ENCODE assay signal across 14 cellular contexts in genomic region chr2:54239427-54239826, GRCh38. TPM values are rescaled to one million over a fixed set of nuclear protein-coding genes. Genes with fewer than 3 reads are reported as not detected.
A peak's percentile ranks its signal among the peaks of the same experiment; 100 is the strongest.
DNase-seq lines count a peak whose midpoint lies in the region; TF ChIP-seq lines count a peak whose summit lies in the region.
"Had no signal": no experiment of that assay in that cellular context is flagged by ENCODE, and none has a peak within 500 bp of the region (broad histone marks: within the 10 kb centered on the region; RNA-seq: fewer than 3 reads in every experiment).

No MANE protein-coding gene starts in this region.

- no peaks in the 10 kb centered on the region for H3K27me3 Mint-ChIP-seq in mesothelial cell of epicardium (ENCODE audit: low read depth)
- H3K27me3 Mint-ChIP-seq: activated CD8-positive, alpha-beta T cell treated with anti-CD3 and anti-CD28 coated beads for 36 hours; effector memory CD8-positive, alpha-beta T cell had no signal

- CTCF ChIA-PET in BJ (lab: Yijun Ruan, JAX), result interaction anchor here (1.0 to 1.3 kb wide), 2 partner anchors 10 to 129 kb away, joined by 3 to 4 read pairs; no protein-coding TSS in a partner anchor

- H3K4me1 Mint-ChIP-seq in mesothelial cell of epicardium, result no peaks in the 10 kb centered on the region

- POLR2A ChIA-PET in BJ (lab: Charles Lee), result interaction anchor here (0.6 kb wide), 1 partner anchor 27 kb away, joined by 4 read pairs; no protein-coding TSS in a partner anchor

- H3K27me3 ChIP-seq in BJ (ENCODE audit: control insufficient read depth, insufficient read depth, low read length), result no peaks in the 10 kb centered on the region
- H3K27me3 ChIP-seq: vagina had no signal

- peaks cover 6% of the 10 kb centered on the region for H3K36me3 Mint-ChIP-seq in mesothelial cell of epicardium

- H3K4me3 ChIP-seq in BJ (ENCODE audit: low read depth, low read length) (no peak overlapping the region), cardiac fibroblast (replicated peaks in 1 of 2; ENCODE audit: low read depth in 2 of 2, low read length in 2 of 2) (no peak overlapping the region)
- H3K4me3 ChIP-seq: vagina had no signal

- no peaks in the 10 kb centered on the region for H3K36me3 ChIP-seq in BJ (ENCODE audit: control insufficient read depth, insufficient read depth, low read length)
- H3K36me3 ChIP-seq: vagina had no signal

- H3K4me3 Mint-ChIP-seq in mesothelial cell of epicardium, result no peak overlapping the region
- H3K4me3 Mint-ChIP-seq: activated CD8-positive, alpha-beta T cell treated with anti-CD3 and anti-CD28 coated beads for 36 hours; effector memory CD8-positive, alpha-beta T cell had no signal

- peaks cover 12% of the 10 kb centered on the region for H3K9me3 Mint-ChIP-seq in mesothelial cell of epicardium
- H3K9me3 Mint-ChIP-seq: effector memory CD8-positive, alpha-beta T cell had no signal

- TF ChIP-seq CTCF in BJ (IDR thresholded peaks at IDR 0.05; ENCODE audit: insufficient read depth, low read depth, low read length) (no peak), cardiac fibroblast (IDR thresholded peaks at IDR 0.05; ENCODE audit: low read depth, low read length) (no peak), mesothelial cell of epicardium (IDR thresholded peaks at IDR 0.05; ENCODE audit: unreplicated experiment) (no peak)

- H3K27ac Mint-ChIP-seq in mesothelial cell of epicardium, result no peak overlapping the region
- H3K27ac Mint-ChIP-seq: activated CD8-positive, alpha-beta T cell treated with anti-CD3 and anti-CD28 coated beads for 36 hours; effector memory CD8-positive, alpha-beta T cell had no signal

- DNase-seq in BJ (ENCODE audit: low read depth) (peak; percentile 49), HT1080 (ENCODE audit: low read depth) (peak; percentile 86), cardiac fibroblast (ENCODE audit: low read depth in 2 of 2) (peak; percentile 57 to 90), renal cortical epithelial cell (ENCODE audit: low read depth) (peak; percentile 37), D341Med (ENCODE audit: low spot score) (no peak), mesothelial cell of epicardium (ENCODE audit: low spot score in 2 of 2, unreplicated experiment in 2 of 2) (no peak), epidermal melanocyte (ENCODE audit: insufficient read length, low spot score) (no peak)
- no peak for DNase-seq in stimulated activated CD4-positive, alpha-beta T cell treated with anti-CD3 and anti-CD28 coated beads, Interleukin-2, amount 100 ng/mL, for 48 hours
- DNase-seq: activated CD8-positive, alpha-beta T cell treated with anti-CD3 and anti-CD28 coated beads for 36 hours; activated naive CD4-positive, alpha-beta T cell treated with anti-CD3 and anti-CD28 coated beads, Interleukin-2, amount 50 U/mL, for 16 hours; effector memory CD8-positive, alpha-beta T cell; NCI-H1092 treated with DMSO at 0.1 percent for 48 hours; right cardiac atrium had no signal

RNA-seq across cellular contexts. Expression of gene TSPYL6, which starts 16.6 kb away (rescaled TPM):
- polyA plus RNA-seq in BJ (2011; rRNA removed), result not detected in 2 replicates
- not detected in 2 replicates for polyA minus RNA-seq in BJ (2011; rRNA and poly(A)+ RNA removed)
- total RNA-seq in HT1080 (2014; rRNA removed; shearing (Covaris generic)), result not detected in 2 replicates
- not detected in 2 replicates for polyA plus RNA-seq in HT1080 (2015; cell fraction: cytosol; rRNA removed)
- 0.03 TPM in 1 of 2 replicates, not detected in the other for polyA plus RNA-seq in HT1080 (2015; cell fraction: nucleus; rRNA removed)
- total RNA-seq in renal cortical epithelial cell, result not detected in 2 replicates
- not detected in 3 replicates for total RNA-seq in mesothelial cell of epicardium
- total RNA-seq: activated CD8-positive, alpha-beta T cell treated with anti-CD3 and anti-CD28 coated beads for 36 hours; right cardiac atrium; vagina had no signal
- polyA plus RNA-seq: right cardiac atrium had no signal

Comparison
In these comparisons a context has a peak if more than half of its experiments do, and no peak if none do; other contexts are left out.
1. DNase-seq: peak in BJ (single experiment), HT1080 (single experiment), cardiac fibroblast (2 of 2) and renal cortical epithelial cell (single experiment); none in stimulated activated CD4-positive, alpha-beta T cell treated with anti-CD3 and anti-CD28 coated beads, Interleukin-2, amount 100 ng/mL, for 48 hours (0 of 2), D341Med (single experiment), mesothelial cell of epicardium (0 of 2) and epidermal melanocyte (single experiment).